ENCODE assay signal across 12 cellular contexts in genomic region chr12:57479043-57479375, GRCh38. TPM values are rescaled to one million over a fixed set of nuclear protein-coding genes. Genes with fewer than 3 reads are reported as not detected.
DNase-seq lines count a peak whose midpoint lies in the region; ATAC-seq, FAIRE-seq and TF ChIP-seq lines count a peak whose summit lies in the region.
"Had no signal": no experiment of that assay in that cellular context is flagged by ENCODE, and none has a peak within 500 bp of the region (broad histone marks: within the 10 kb centered on the region; RNA-seq: fewer than 3 reads in every experiment).

No MANE protein-coding gene starts in this region.

- H3K27me3 Mint-ChIP-seq in effector memory CD8-positive, alpha-beta T cell = no peaks in the 10 kb centered on the region
- H3K27me3 Mint-ChIP-seq in Caco-2 (ENCODE audit: insufficient read depth, unreplicated experiment) = peaks cover 19% of the 10 kb centered on the region

- peak overlapping the region; percentile 61; the same call in 1 of the 2 replicates for H3K4me3 ChIP-seq in GM08714 (ENCODE audit: low read length)
- peak overlapping the region; percentile 76 for H3K4me3 ChIP-seq in OCI-LY7 (ENCODE audit: low read depth, low read length, poor library complexity, severe bottlenecking)
- peak overlapping the region in 1 of 2 donors; percentile 48 for H3K4me3 ChIP-seq in small intestine (ENCODE audit: low read depth in 1 of 2, low read length in 2 of 2)
- no peak overlapping the region for H3K4me3 ChIP-seq in Caco-2 (ENCODE audit: low read depth, low read length)

- intact Hi-C loops in OCI-LY7 (cut with micrococcal nuclease; ENCODE audit: unreplicated experiment) (loop anchor here (1.0 to 5.0 kb wide), 2 partner anchors 20 to 263 kb away; partner anchors contain the start of gene GLI1), Caco-2 (cut with micrococcal nuclease; ENCODE audit: unreplicated experiment) (no loop called here)

- H3K9me3 Mint-ChIP-seq in effector memory CD8-positive, alpha-beta T cell = no peaks in the 10 kb centered on the region
- no peaks in the 10 kb centered on the region for H3K9me3 Mint-ChIP-seq in Caco-2 (ENCODE audit: unreplicated experiment)

- H3K4me1 Mint-ChIP-seq in effector memory CD8-positive, alpha-beta T cell (ENCODE audit: low read depth in 2 of 2) = peaks cover 69% of the 10 kb centered on the region in 2 donors
- peaks cover 11% of the 10 kb centered on the region for H3K4me1 Mint-ChIP-seq in Caco-2 (ENCODE audit: low read depth, unreplicated experiment)

- H4K20me1 ChIP-seq in OCI-LY7 (ENCODE audit: insufficient read depth, low read length) = no peaks in the 10 kb centered on the region

- DNase-seq in OCI-LY7 (ENCODE audit: low spot score) = peak; percentile 49
- DNase-seq in effector memory CD8-positive, alpha-beta T cell = no peak
- no peak for DNase-seq in small intestine
- no peak for DNase-seq in GF-D8 (lab: John Stamatoyannopoulos, UW)
- DNase-seq in Caco-2 = no peak
- DNase-seq in foreskin melanocyte = no peak
- DNase-seq: DMS53, Karpas-422, SHP77 had no signal

- H3K4me3 Mint-ChIP-seq in effector memory CD8-positive, alpha-beta T cell = peak overlapping the region; percentile 97 to 98
- no peak overlapping the region for H3K4me3 Mint-ChIP-seq in Caco-2 (ENCODE audit: unreplicated experiment)

- peaks cover 16% of the 10 kb centered on the region; the same call in 1 of the 2 replicates for H3K36me3 ChIP-seq in OCI-LY7 (ENCODE audit: insufficient read depth, low read length)
- no peaks in the 10 kb centered on the region for H3K36me3 ChIP-seq in small intestine (ENCODE audit: control insufficient read depth in 2 of 2, insufficient read depth in 2 of 2, low read length in 2 of 2)
- H3K36me3 ChIP-seq in Caco-2 (ENCODE audit: control insufficient read depth, insufficient read depth, low read length) = no peaks in the 10 kb centered on the region

- H3K9me2 ChIP-seq in OCI-LY7 (ENCODE audit: insufficient read depth, low read length) = no peaks in the 10 kb centered on the region

- peaks cover 12% of the 10 kb centered on the region; the same call in 1 of the 2 replicates for H3K79me2 ChIP-seq in OCI-LY7 (ENCODE audit: insufficient read depth, low read depth, low read length)

- H3K4me2 ChIP-seq in OCI-LY7 (ENCODE audit: low read length) = peak overlapping the region; percentile 97

- FAIRE-seq in small intestine (lab: Jason Lieb, UNC) = no peak
- FAIRE-seq: bronchial epithelial cell had no signal

- TF ChIP-seq CTCF in OCI-LY7 (conservative IDR thresholded peaks at IDR 0.05; ENCODE audit: low read length) (0 out of 2 replicates have a peak, but pooled peaks have one; percentile 24), Caco-2 (IDR thresholded peaks at IDR 0.05; ENCODE audit: insufficient read depth in 1 of 2, low read depth in 1 of 2, low read length in 1 of 2, severe bottlenecking in 1 of 2, unreplicated experiment in 1 of 2) (no peak)

- H3K27ac Mint-ChIP-seq in effector memory CD8-positive, alpha-beta T cell = peak overlapping the region; percentile 96 to 98
- H3K27ac Mint-ChIP-seq in Caco-2 (ENCODE audit: unreplicated experiment) = no peak overlapping the region

- POLR2A ChIA-PET in OCI-LY7 (lab: Charles Lee) = interaction anchor here (0.7 to 1.7 kb wide), 3 partner anchors 14 to 24 kb away, joined by 4 to 10 read pairs (median 4); partner anchors contain the start of genes GLI1 and INHBE
- POLR2A ChIA-PET in Caco-2 (lab: Charles Lee) = no interaction called here

- no peak for ATAC-seq in effector memory CD8-positive, alpha-beta T cell (replicated peaks)

- WGBS in small intestine, 3 donors = 59 to 80% (median 77%) methylated on average over 10 of the region's 10 CpGs

- H3K4me1 ChIP-seq in OCI-LY7 (ENCODE audit: insufficient read depth, low read length, poor library complexity, severe bottlenecking) (peaks cover 68% of the 10 kb centered on the region), small intestine (ENCODE audit: control insufficient read depth in 2 of 2, insufficient read depth in 1 of 2, low read depth in 1 of 2, low read length in 1 of 2) (peaks cover 0 to 2% of the 10 kb centered on the region in 2 donors), Caco-2 (no peaks in the 10 kb centered on the region)

- H3K9me3 ChIP-seq in OCI-LY7 (ENCODE audit: low read length) (no peaks in the 10 kb centered on the region), small intestine (ENCODE audit: control insufficient read depth, low read depth) (no peaks in the 10 kb centered on the region), Caco-2 (no peaks in the 10 kb centered on the region)

- no TSS peak for BruUV-seq in OCI-LY7 (replicated peaks; lab: Mats Ljungman, UMichigan)
- BruUV-seq in Caco-2 (replicated peaks; lab: Mats Ljungman, UMichigan) = no TSS peak

- CTCF ChIA-PET in OCI-LY7 (lab: Charles Lee; ENCODE audit: unreplicated experiment) (interaction anchor here (0.6 to 1.7 kb wide), 2 partner anchors 20 to 400 kb away, joined by 3 to 6 read pairs; no protein-coding TSS in a partner anchor), Caco-2 (lab: Charles Lee) (no interaction called here)

- H3K27me3 ChIP-seq in small intestine (ENCODE audit: control insufficient read depth in 2 of 2, insufficient read depth in 2 of 2, low read length in 2 of 2) (no peaks in the 10 kb centered on the region), Caco-2 (replicated peaks; ENCODE audit: control insufficient read depth, insufficient read depth, low read length) (no peaks in the 10 kb centered on the region)

- no peak overlapping the region; the same call in 1 of the 2 replicates for H2AFZ ChIP-seq in OCI-LY7 (ENCODE audit: low read length)

- H3K27ac ChIP-seq in OCI-LY7 (ENCODE audit: low read depth, low read length, poor library complexity, severe bottlenecking) (peak overlapping the region; percentile 91), small intestine (ENCODE audit: low read depth in 1 of 2, low read length in 1 of 2) (peak overlapping the region; percentile 69 to 94)

- peaks cover 60% of the 10 kb centered on the region for H3K36me3 Mint-ChIP-seq in effector memory CD8-positive, alpha-beta T cell (ENCODE audit: insufficient read depth)
- H3K36me3 Mint-ChIP-seq in Caco-2 (ENCODE audit: insufficient read depth, unreplicated experiment) = no peaks in the 10 kb centered on the region

RNA-seq across cellular contexts. Expression of gene ARHGAP9, which starts 0.7 kb away (rescaled TPM):
- total RNA-seq in OCI-LY7 (2014; rRNA removed; shearing (Covaris generic)) = 66.2 and 70.1 TPM in 2 replicates
- total RNA-seq in OCI-LY7 (2022) = 105 and 111 TPM in 2 replicates
- polyA plus RNA-seq in small intestine = 10 to 100 TPM in 1 of 3 donors, 1 to 10 TPM in 2; 4.2 to 39.2 (median 8.9) TPM
- 0.75 and 1.8 TPM in 2 replicates for total RNA-seq in Caco-2 (2022)
- total RNA-seq: bronchial epithelial cell, H4 had no signal

RNA-seq across cellular contexts. Expression of gene MARS1, which starts 8.9 kb away (rescaled TPM):
- 262 and 272 TPM in 2 replicates for total RNA-seq in OCI-LY7 (2014; rRNA removed; shearing (Covaris generic))
- 461 and 465 TPM in 2 replicates for total RNA-seq in OCI-LY7 (2022)
- 10 to 100 TPM; 62.2 to 93.4 (median 63.0) TPM for polyA plus RNA-seq in small intestine
- 515 and 583 TPM in 2 replicates for total RNA-seq in Caco-2 (2022)

RNA-seq across cellular contexts. Expression of gene GLI1, which starts 19.4 kb away (rescaled TPM):
- 3.9 and 4.6 TPM in 2 replicates for total RNA-seq in OCI-LY7 (2014; rRNA removed; shearing (Covaris generic))
- total RNA-seq in OCI-LY7 (2022) (6.0 and 6.5 TPM in 2 replicates), Caco-2 (2022) (0.48 and 0.53 TPM in 2 replicates)
- 1 to 10 TPM in 2 of 3 donors, not detected in 1; 1.5 to 1.9 TPM for polyA plus RNA-seq in small intestine

RNA-seq across cellular contexts. Expression of gene INHBE, which starts 23.9 kb away (rescaled TPM):
- total RNA-seq in OCI-LY7 (2014; rRNA removed; shearing (Covaris generic)) = 3.2 and 3.9 TPM in 2 replicates
- total RNA-seq in OCI-LY7 (2022) = 3.4 and 4.0 TPM in 2 replicates
- polyA plus RNA-seq in small intestine = 1 to 10 TPM in 1 of 3 donors, not detected in 2; 1.4 TPM
- 9.1 and 13.9 TPM in 2 replicates for total RNA-seq in Caco-2 (2022)

RNA-seq across cellular contexts. Expression of gene DDIT3, which starts 41.3 kb away (rescaled TPM):
- total RNA-seq in OCI-LY7 (2014; rRNA removed; shearing (Covaris generic)) = 42.7 and 43.7 TPM in 2 replicates
- total RNA-seq in OCI-LY7 (2022) (32.3 and 34.5 TPM in 2 replicates), Caco-2 (2022) (62.7 and 79.2 TPM in 2 replicates)
- 100 to 1,000 TPM in 1 of 3 donors, 10 to 100 TPM in 2; 45.2 to 105 (median 48.7) TPM for polyA plus RNA-seq in small intestine

Comparison
In these comparisons a context has a peak if more than half of its experiments do, and no peak if none do; other contexts are left out.
1. RNA of gene ARHGAP9, which starts 0.7 kb away (total RNA-seq): 66.2 to 111 TPM in OCI-LY7; 0.75 to 1.8 TPM in Caco-2; every median in the first group is over 10 times any median in the second.